ENCODE assay signal across 1 cellular context in genomic region chr12:69470189-69471094, GRCh38.
TF ChIP-seq lines count a peak whose summit lies in the region.

TSS of gene FRS2 (plus strand) at chr12:69470388. CDS start at chr12:69569031, 98,643 bp downstream.

TF ChIP-seq in HepG2, 621 proteins besides CTCF, POLR2A, EP300 and RAD21 (continued from another document and continues in another):
- TF ChIP-seq MATR3 (CRISPR knock-in tag; IDR thresholded peaks at IDR 0.05) (no peak), RBFOX2 (IDR thresholded peaks at IDR 0.05; ENCODE audit: low read depth, low read length) (peak; percentile 94), EED (CRISPR knock-in tag; IDR thresholded peaks at IDR 0.05) (no peak), ZNF83 (CRISPR knock-in tag; IDR thresholded peaks at IDR 0.05; ENCODE audit: borderline replicate concordance) (no peak), BCL6 (CRISPR knock-in tag; IDR thresholded peaks at IDR 0.05) (peak; percentile 36; the same call in 1 of the 2 replicates), ZNF333 (CRISPR knock-in tag; IDR thresholded peaks at IDR 0.05; ENCODE audit: borderline replicate concordance) (peak; percentile 61; the same call in 1 of the 2 replicates), TBP (CRISPR knock-in tag; IDR thresholded peaks at IDR 0.05) (no peak), HHEX (CRISPR knock-in tag; IDR thresholded peaks at IDR 0.05) (no peak), AHR (CRISPR knock-in tag; IDR thresholded peaks at IDR 0.05) (no peak), POLR2AphosphoS2 (IDR thresholded peaks at IDR 0.05; ENCODE audit: low read depth, low read length) (no peak), ZNF660 (CRISPR knock-in tag; IDR thresholded peaks at IDR 0.05; ENCODE audit: borderline replicate concordance, low read depth) (no peak), ZBTB21 (CRISPR knock-in tag; IDR thresholded peaks at IDR 0.05) (no peak), ZNF44 (CRISPR knock-in tag; IDR thresholded peaks at IDR 0.05) (no peak), DPF2 (CRISPR knock-in tag; IDR thresholded peaks at IDR 0.05; ENCODE audit: borderline replicate concordance, low read depth) (no peak), ZNF574 (CRISPR knock-in tag; IDR thresholded peaks at IDR 0.05) (peak; percentile 82), ZNF781 (CRISPR knock-in tag; IDR thresholded peaks at IDR 0.05; ENCODE audit: borderline replicate concordance, not compliant biosample characterization) (no peak), SP1 (IDR thresholded peaks at IDR 0.05) (no peak), SP1 (CRISPR knock-in tag; IDR thresholded peaks at IDR 0.05) (no peak), KLF9 (CRISPR knock-in tag; IDR thresholded peaks at IDR 0.05; ENCODE audit: low read depth) (peak; percentile 20; the same call in 1 of the 2 replicates), SIN3B (IDR thresholded peaks at IDR 0.05; ENCODE audit: low read length) (no peak), TCF7 (IDR thresholded peaks at IDR 0.05; ENCODE audit: low read depth) (no peak), ZBTB20 (CRISPR knock-in tag; IDR thresholded peaks at IDR 0.05; ENCODE audit: borderline replicate concordance, low read depth) (no peak), CEBPG (CRISPR knock-in tag; IDR thresholded peaks at IDR 0.05) (no peak), RNF219 (CRISPR knock-in tag; IDR thresholded peaks at IDR 0.05) (0 out of 2 replicates have a peak, but pooled peaks have one; percentile 62), ZNF431 (CRISPR knock-in tag; IDR thresholded peaks at IDR 0.05; ENCODE audit: borderline replicate concordance, low read depth) (no peak), POLR2AphosphoS5 (IDR thresholded peaks at IDR 0.05; ENCODE audit: low read depth, low read length) (peak; percentile 91), ZNF512 (CRISPR knock-in tag; IDR thresholded peaks at IDR 0.05) (no peak), RFX1 (IDR thresholded peaks at IDR 0.05) (no peak), GABPA (IDR thresholded peaks at IDR 0.05; ENCODE audit: low read depth, low read length) (peak; percentile 90), GABPA (CRISPR knock-in tag; IDR thresholded peaks at IDR 0.05; ENCODE audit: low read depth) (peak; percentile 96), ZC3H13 (CRISPR knock-in tag; IDR thresholded peaks at IDR 0.05) (no peak), PLRG1 (conservative IDR thresholded peaks at IDR 0.05) (no peak), ZNF430 (CRISPR knock-in tag; IDR thresholded peaks at IDR 0.05) (no peak; the same call in 1 of the 2 replicates), TARDBP (CRISPR knock-in tag; IDR thresholded peaks at IDR 0.05) (0 out of 2 replicates have a peak, but pooled peaks have one; percentile 36), HNF4A (CRISPR knock-in tag; IDR thresholded peaks at IDR 0.05) (0 out of 2 replicates have a peak, but pooled peaks have one; percentile 8), GTF2F1 (IDR thresholded peaks at IDR 0.05; ENCODE audit: low read length) (no peak), ZNF205 (CRISPR knock-in tag; IDR thresholded peaks at IDR 0.05) (no peak; the same call in 1 of the 2 replicates), MYNN (CRISPR knock-in tag; IDR thresholded peaks at IDR 0.05; ENCODE audit: low read depth) (no peak), MAFF (IDR thresholded peaks at IDR 0.05; ENCODE audit: low read depth, low read length) (no peak), ELF3 (CRISPR knock-in tag; IDR thresholded peaks at IDR 0.05) (peak; percentile 44; the same call in 1 of the 2 replicates), ZNF713 (CRISPR knock-in tag; IDR thresholded peaks at IDR 0.05) (no peak), CCDC6 (CRISPR knock-in tag; IDR thresholded peaks at IDR 0.05) (no peak), NPAS2 (CRISPR knock-in tag; IDR thresholded peaks at IDR 0.05; ENCODE audit: borderline replicate concordance) (no peak), NCOR1 (IDR thresholded peaks at IDR 0.05; ENCODE audit: borderline replicate concordance, low read length) (no peak), ZNF605 (CRISPR knock-in tag; IDR thresholded peaks at IDR 0.05) (peak; percentile 76; the same call in 1 of the 2 replicates), NRL (CRISPR knock-in tag; IDR thresholded peaks at IDR 0.05; ENCODE audit: borderline replicate concordance) (peak; percentile 80; the same call in 1 of the 2 replicates), NR2F6 (IDR thresholded peaks at IDR 0.05) (no peak), NR2F6 (CRISPR knock-in tag; IDR thresholded peaks at IDR 0.05) (no peak), POGK (CRISPR knock-in tag; conservative IDR thresholded peaks at IDR 0.05) (peak; percentile 62), TSC22D2 (CRISPR knock-in tag; IDR thresholded peaks at IDR 0.05; ENCODE audit: borderline replicate concordance) (no peak), ZNF383 (CRISPR knock-in tag; IDR thresholded peaks at IDR 0.05; ENCODE audit: borderline replicate concordance) (no peak), NR2C2 (CRISPR knock-in tag; IDR thresholded peaks at IDR 0.05; ENCODE audit: borderline replicate concordance) (peak; percentile 99), ZBTB3 (CRISPR knock-in tag; IDR thresholded peaks at IDR 0.05; ENCODE audit: borderline replicate concordance, low read depth) (no peak), NCOA1 (CRISPR knock-in tag; IDR thresholded peaks at IDR 0.05) (no peak), ZEB1 (IDR thresholded peaks at IDR 0.05; ENCODE audit: insufficient replicate concordance, low read depth) (no peak), SALL2 (CRISPR knock-in tag; IDR thresholded peaks at IDR 0.05) (peak; percentile 57; the same call in 1 of the 2 replicates), ZNF644 (CRISPR knock-in tag; IDR thresholded peaks at IDR 0.05; ENCODE audit: low read depth) (no peak), RFXAP (CRISPR knock-in tag; IDR thresholded peaks at IDR 0.05; ENCODE audit: borderline replicate concordance) (peak; percentile 30; the same call in 1 of the 2 replicates), ZNF556 (CRISPR knock-in tag; IDR thresholded peaks at IDR 0.05; ENCODE audit: borderline replicate concordance) (no peak; the same call in 1 of the 2 replicates), ZNF747 (CRISPR knock-in tag; IDR thresholded peaks at IDR 0.05; ENCODE audit: borderline replicate concordance) (no peak), KDM1A (CRISPR knock-in tag; IDR thresholded peaks at IDR 0.05) (no peak), ZNF563 (CRISPR knock-in tag; IDR thresholded peaks at IDR 0.05) (peak; percentile 49; the same call in 1 of the 2 replicates), MBD4 (IDR thresholded peaks at IDR 0.05; ENCODE audit: borderline replicate concordance, low read length) (no peak), NKX3-1 (CRISPR knock-in tag; IDR thresholded peaks at IDR 0.05) (no peak), MYC (CRISPR knock-in tag; IDR thresholded peaks at IDR 0.05; ENCODE audit: borderline replicate concordance) (peak; percentile 50; the same call in 1 of the 2 replicates), DNMT1 (CRISPR knock-in tag; IDR thresholded peaks at IDR 0.05) (peak; percentile 28; the same call in 1 of the 2 replicates), TMF1 (CRISPR knock-in tag; IDR thresholded peaks at IDR 0.05; ENCODE audit: low read depth) (no peak), ZNF101 (CRISPR knock-in tag; IDR thresholded peaks at IDR 0.05; ENCODE audit: borderline replicate concordance, low read depth) (no peak), ZNF136 (CRISPR knock-in tag; IDR thresholded peaks at IDR 0.05; ENCODE audit: low read depth) (peak; percentile 80; the same call in 1 of the 2 replicates), ZNF792 (CRISPR knock-in tag; IDR thresholded peaks at IDR 0.05) (peak; percentile 64; the same call in 1 of the 2 replicates), ZNF552 (CRISPR knock-in tag; IDR thresholded peaks at IDR 0.05; ENCODE audit: borderline replicate concordance) (0 out of 2 replicates have a peak, but pooled peaks have one; percentile 69), ELF4 (CRISPR knock-in tag; IDR thresholded peaks at IDR 0.05; ENCODE audit: borderline replicate concordance) (no peak), AKAP8 (CRISPR knock-in tag; IDR thresholded peaks at IDR 0.05) (0 out of 2 replicates have a peak, but pooled peaks have one; percentile 20), ARNTL (CRISPR knock-in tag; IDR thresholded peaks at IDR 0.05) (0 out of 2 replicates have a peak, but pooled peaks have one; percentile 44), ZMYM4 (CRISPR knock-in tag; IDR thresholded peaks at IDR 0.05) (peak; percentile 68; the same call in 1 of the 2 replicates)
- TF ChIP-seq, protein P1, sequence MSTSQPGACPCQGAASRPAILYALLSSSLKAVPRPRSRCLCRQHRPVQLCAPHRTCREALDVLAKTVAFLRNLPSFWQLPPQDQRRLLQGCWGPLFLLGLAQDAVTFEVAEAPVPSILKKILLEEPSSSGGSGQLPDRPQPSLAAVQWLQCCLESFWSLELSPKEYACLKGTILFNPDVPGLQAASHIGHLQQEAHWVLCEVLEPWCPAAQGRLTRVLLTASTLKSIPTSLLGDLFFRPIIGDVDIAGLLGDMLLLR (CRISPR knock-in tag; IDR thresholded peaks at IDR 0.05) = no peak
- TF ChIP-seq, protein P2, sequence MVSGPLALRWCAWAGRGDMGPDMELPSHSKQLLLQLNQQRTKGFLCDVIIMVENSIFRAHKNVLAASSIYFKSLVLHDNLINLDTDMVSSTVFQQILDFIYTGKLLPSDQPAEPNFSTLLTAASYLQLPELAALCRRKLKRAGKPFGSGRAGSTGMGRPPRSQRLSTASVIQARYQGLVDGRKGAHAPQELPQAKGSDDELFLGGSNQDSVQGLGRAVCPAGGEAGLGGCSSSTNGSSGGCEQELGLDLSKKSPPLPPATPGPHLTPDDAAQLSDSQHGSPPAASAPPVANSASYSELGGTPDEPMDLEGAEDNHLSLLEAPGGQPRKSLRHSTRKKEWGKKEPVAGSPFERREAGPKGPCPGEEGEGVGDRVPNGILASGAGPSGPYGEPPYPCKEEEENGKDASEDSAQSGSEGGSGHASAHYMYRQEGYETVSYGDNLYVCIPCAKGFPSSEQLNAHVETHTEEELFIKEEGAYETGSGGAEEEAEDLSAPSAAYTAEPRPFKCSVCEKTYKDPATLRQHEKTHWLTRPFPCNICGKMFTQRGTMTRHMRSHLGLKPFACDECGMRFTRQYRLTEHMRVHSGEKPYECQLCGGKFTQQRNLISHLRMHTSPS (CRISPR knock-in tag; IDR thresholded peaks at IDR 0.05; ENCODE audit: low read depth) = no peak
- TF ChIP-seq, protein P3, sequence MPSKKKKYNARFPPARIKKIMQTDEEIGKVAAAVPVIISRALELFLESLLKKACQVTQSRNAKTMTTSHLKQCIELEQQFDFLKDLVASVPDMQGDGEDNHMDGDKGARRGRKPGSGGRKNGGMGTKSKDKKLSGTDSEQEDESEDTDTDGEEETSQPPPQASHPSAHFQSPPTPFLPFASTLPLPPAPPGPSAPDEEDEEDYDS (CRISPR knock-in tag; IDR thresholded peaks at IDR 0.05) = peak; percentile 55; the same call in 1 of the 2 replicates
